Comparison of ENCODE assay signal across 8 cellular contexts in genomic region chr11:119101759-119102423, GRCh38. TPM values are rescaled to one million over a fixed set of nuclear protein-coding genes. Genes with fewer than 3 reads are reported as not detected.
DNase-seq lines count a peak whose midpoint lies in the region; ATAC-seq, FAIRE-seq and TF ChIP-seq lines count a peak whose summit lies in the region.

DPAGT1 (minus strand) TSS chr11:119101853; CDS start chr11:119101655, 198 bp downstream.

- WGBS in right cardiac atrium = under 1% methylated on average over 32 of the region's 32 CpGs
- WGBS in psoas muscle, 3 donors = 0 to 1% (median 0%) methylated on average over 32 of the region's 32 CpGs

- peak within 1 kb of the TSS; percentile 75 to 89 for H3K4me3 ChIP-seq in ascending aorta
- H3K4me3 ChIP-seq in right cardiac atrium (ENCODE audit: low read length) = peak within 1 kb of the TSS; percentile 87
- peak within 1 kb of the TSS; percentile 97 for H3K4me3 ChIP-seq in psoas muscle

- peak; percentile 78 for ATAC-seq in HG02938 (IDR thresholded peaks at IDR 0.05; ENCODE audit: unreplicated experiment)
- peak; percentile 95 to 96 for ATAC-seq in right cardiac atrium
- peak; percentile 95 to 96 (median 96) for ATAC-seq in psoas muscle

- no peaks in the 10 kb centered on the region for H3K27me3 ChIP-seq in ascending aorta
- H3K27me3 ChIP-seq in right cardiac atrium (ENCODE audit: control insufficient read depth, insufficient read depth) = no peaks in the 10 kb centered on the region
- no peaks in the 10 kb centered on the region for H3K27me3 ChIP-seq in psoas muscle (ENCODE audit: insufficient read depth in 3 of 3, low read length in 2 of 3)

- in situ Hi-C loops in GM13977 (cut with MboI; ENCODE audit: low pct_unique_long_range_greater_than_20kb, low sequenced_read_pairs, unreplicated experiment) = no loop called here

- peak within 1 kb of the TSS; percentile 92 for H3K27ac ChIP-seq in ascending aorta
- H3K27ac ChIP-seq in right cardiac atrium (ENCODE audit: low read length) = peak within 1 kb of the TSS; percentile 96
- peak within 1 kb of the TSS; percentile 90 for H3K27ac ChIP-seq in psoas muscle

- H3K36me3 ChIP-seq in ascending aorta (peaks cover 15 to 19% of the 10 kb centered on the region in 2 donors), psoas muscle (ENCODE audit: insufficient read depth in 1 of 2, low read depth in 1 of 2) (peaks cover 4 to 27% of the 10 kb centered on the region in 2 donors)

- TF ChIP-seq CTCF in GM13977 (IDR thresholded peaks at IDR 0.05; ENCODE audit: extremely low read depth, insufficient read depth, missing control alignments) = no peak
- no peak for TF ChIP-seq CTCF in ascending aorta (IDR thresholded peaks at IDR 0.05)
- TF ChIP-seq CTCF in psoas muscle (IDR thresholded peaks at IDR 0.05) = no peak

- DNase-seq in GM13977 (ENCODE audit: low spot score) (peak; percentile 80), NCI-H187 (lab: John Stamatoyannopoulos, UW) (peak; percentile 81 to 90), ascending aorta (ENCODE audit: low spot score in 2 of 2) (peak; percentile 70 to 97), right cardiac atrium (peak; percentile 91 to 94 (median 93)), psoas muscle (peak; percentile 84 to 90), urothelium cell line (ENCODE audit: low spot score) (peak; percentile 76)

- FAIRE-seq in urothelium cell line (lab: Jason Lieb, UNC) = no peak

- H3K4me1 ChIP-seq in ascending aorta = peaks cover 20 to 25% of the 10 kb centered on the region in 2 donors
- peaks cover 12% of the 10 kb centered on the region for H3K4me1 ChIP-seq in right cardiac atrium (ENCODE audit: control insufficient read depth, insufficient read depth, low read length)
- H3K4me1 ChIP-seq in psoas muscle = peaks cover 31% of the 10 kb centered on the region

- H3K9me3 ChIP-seq in ascending aorta (no peaks in the 10 kb centered on the region), right cardiac atrium (ENCODE audit: control insufficient read depth, low read length) (no peaks in the 10 kb centered on the region), psoas muscle (no peaks in the 10 kb centered on the region)

- intact Hi-C loops in T-helper 2 cell treated with Interferon-gamma antibody and Interleukin-4, amounts not matched to agents 100 ng/mL and 5 ng/mL, for 36 hours (cut with micrococcal nuclease) = loop anchor here (1.0 to 5.0 kb wide), 9 partner anchors 8 to 310 kb away; partner anchors contain the start of genes DDX6, HINFP, HMBS and HYOU1
- intact Hi-C loops in ascending aorta (cut with DNase I) = loop anchor here (1.0 to 10.0 kb wide), 5 partner anchors 17 to 667 kb away; partner anchors contain the start of genes HINFP, HMBS, HYOU1 and KMT2A
- intact Hi-C loops in right cardiac atrium (cut with DNase I) = no loop called here
- intact Hi-C loops in psoas muscle (cut with DNase I) = loop anchor here in 1 of 2 donors (5.0 kb wide), 1 partner anchor 95 kb away; no protein-coding TSS in a partner anchor

RNA-seq across cellular contexts. Expression of gene DPAGT1, which starts in this region (rescaled TPM):
- 68.0 and 71.5 TPM in 2 replicates for total RNA-seq in T-helper 2 cell treated with Interferon-gamma antibody and Interleukin-4, amounts not matched to agents 100 ng/mL and 5 ng/mL, for 36 hours
- total RNA-seq in ascending aorta (61.9 TPM), right cardiac atrium (10 to 100 TPM; 15.2 to 24.7 (median 23.9) TPM), psoas muscle (10 to 100 TPM in 3 of 4 donors, 1 to 10 TPM in 1; 9.4 to 12.9 (median 12.3) TPM)
- polyA plus RNA-seq in right cardiac atrium (14.4 TPM), psoas muscle (10 to 100 TPM; 12.1 to 38.7 (median 27.3) TPM)

Comparison
In these comparisons a context has a peak if more than half of its experiments do, and no peak if none do; other contexts are left out.
1. Peak in every context shown above with its lines: DNase-seq, ATAC-seq, H3K4me3 ChIP-seq and H3K27ac ChIP-seq.
2. intact Hi-C loops: an anchor here in T-helper 2 cell treated with Interferon-gamma antibody and Interleukin-4, amounts not matched to agents 100 ng/mL and 5 ng/mL, for 36 hours (1.0 to 5.0 kb wide) and ascending aorta (1.0 to 10.0 kb wide); none called in right cardiac atrium.